In the genomic region with DNA sequence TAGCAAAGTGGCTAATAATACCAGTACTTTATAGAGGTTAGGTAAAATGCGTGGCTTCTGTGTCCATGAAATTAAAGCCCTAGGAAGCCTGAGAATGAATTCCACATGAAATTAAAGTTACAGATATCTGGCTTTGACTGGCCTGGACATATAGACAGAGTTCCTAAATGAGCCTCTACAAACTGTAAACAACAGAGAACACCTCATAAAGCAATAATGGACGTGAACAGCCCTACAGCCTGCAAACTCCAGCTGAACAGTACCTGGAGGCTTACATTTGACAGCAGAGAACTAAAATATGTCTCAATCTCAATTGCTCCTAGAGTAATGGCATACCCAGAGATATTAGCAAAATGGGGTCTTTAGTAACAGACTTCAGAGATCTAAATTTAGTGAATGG, we compare ENCODE assay signal across 1 cellular context.
TF ChIP-seq lines count a peak whose summit lies in the region.

No MANE protein-coding gene starts in this region.

TF ChIP-seq in K562, 482 proteins besides CTCF, POLR2A, EP300 and RAD21 (continued from another document):
- TF ChIP-seq, protein P1, sequence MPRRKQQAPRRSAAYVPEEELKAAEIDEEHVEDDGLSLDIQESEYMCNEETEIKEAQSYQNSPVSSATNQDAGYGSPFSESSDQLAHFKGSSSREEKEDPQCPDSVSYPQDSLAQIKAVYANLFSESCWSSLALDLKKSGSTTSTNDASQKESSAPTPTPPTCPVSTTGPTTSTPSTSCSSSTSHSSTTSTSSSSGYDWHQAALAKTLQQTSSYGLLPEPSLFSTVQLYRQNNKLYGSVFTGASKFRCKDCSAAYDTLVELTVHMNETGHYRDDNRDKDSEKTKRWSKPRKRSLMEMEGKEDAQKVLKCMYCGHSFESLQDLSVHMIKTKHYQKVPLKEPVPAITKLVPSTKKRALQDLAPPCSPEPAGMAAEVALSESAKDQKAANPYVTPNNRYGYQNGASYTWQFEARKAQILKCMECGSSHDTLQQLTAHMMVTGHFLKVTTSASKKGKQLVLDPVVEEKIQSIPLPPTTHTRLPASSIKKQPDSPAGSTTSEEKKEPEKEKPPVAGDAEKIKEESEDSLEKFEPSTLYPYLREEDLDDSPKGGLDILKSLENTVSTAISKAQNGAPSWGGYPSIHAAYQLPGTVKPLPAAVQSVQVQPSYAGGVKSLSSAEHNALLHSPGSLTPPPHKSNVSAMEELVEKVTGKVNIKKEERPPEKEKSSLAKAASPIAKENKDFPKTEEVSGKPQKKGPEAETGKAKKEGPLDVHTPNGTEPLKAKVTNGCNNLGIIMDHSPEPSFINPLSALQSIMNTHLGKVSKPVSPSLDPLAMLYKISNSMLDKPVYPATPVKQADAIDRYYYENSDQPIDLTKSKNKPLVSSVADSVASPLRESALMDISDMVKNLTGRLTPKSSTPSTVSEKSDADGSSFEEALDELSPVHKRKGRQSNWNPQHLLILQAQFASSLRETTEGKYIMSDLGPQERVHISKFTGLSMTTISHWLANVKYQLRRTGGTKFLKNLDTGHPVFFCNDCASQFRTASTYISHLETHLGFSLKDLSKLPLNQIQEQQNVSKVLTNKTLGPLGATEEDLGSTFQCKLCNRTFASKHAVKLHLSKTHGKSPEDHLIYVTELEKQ (CRISPR knock-in tag; IDR thresholded peaks at IDR 0.05): no peak
- TF ChIP-seq, protein P2, sequence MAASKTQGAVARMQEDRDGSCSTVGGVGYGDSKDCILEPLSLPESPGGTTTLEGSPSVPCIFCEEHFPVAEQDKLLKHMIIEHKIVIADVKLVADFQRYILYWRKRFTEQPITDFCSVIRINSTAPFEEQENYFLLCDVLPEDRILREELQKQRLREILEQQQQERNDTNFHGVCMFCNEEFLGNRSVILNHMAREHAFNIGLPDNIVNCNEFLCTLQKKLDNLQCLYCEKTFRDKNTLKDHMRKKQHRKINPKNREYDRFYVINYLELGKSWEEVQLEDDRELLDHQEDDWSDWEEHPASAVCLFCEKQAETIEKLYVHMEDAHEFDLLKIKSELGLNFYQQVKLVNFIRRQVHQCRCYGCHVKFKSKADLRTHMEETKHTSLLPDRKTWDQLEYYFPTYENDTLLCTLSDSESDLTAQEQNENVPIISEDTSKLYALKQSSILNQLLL (CRISPR knock-in tag; IDR thresholded peaks at IDR 0.05; ENCODE audit: borderline replicate concordance): no peak
- TF ChIP-seq JUN (IDR thresholded peaks at IDR 0.05; ENCODE audit: borderline replicate concordance, low read depth, low read length) (no peak), JUN (CRISPR knock-in tag; IDR thresholded peaks at IDR 0.05; ENCODE audit: borderline replicate concordance) (no peak), EZH2 (IDR thresholded peaks at IDR 0.05; ENCODE audit: borderline replicate concordance, low read depth, low read length) (no peak), ZNF644 (tag; IDR thresholded peaks at IDR 0.05; ENCODE audit: low read depth) (no peak), FOXP1 (CRISPR knock-in tag; IDR thresholded peaks at IDR 0.05) (no peak), ZNF717 (CRISPR knock-in tag; IDR thresholded peaks at IDR 0.05) (no peak), NR3C1 (CRISPR knock-in tag; IDR thresholded peaks at IDR 0.05) (no peak)
- TF ChIP-seq, protein P3, sequence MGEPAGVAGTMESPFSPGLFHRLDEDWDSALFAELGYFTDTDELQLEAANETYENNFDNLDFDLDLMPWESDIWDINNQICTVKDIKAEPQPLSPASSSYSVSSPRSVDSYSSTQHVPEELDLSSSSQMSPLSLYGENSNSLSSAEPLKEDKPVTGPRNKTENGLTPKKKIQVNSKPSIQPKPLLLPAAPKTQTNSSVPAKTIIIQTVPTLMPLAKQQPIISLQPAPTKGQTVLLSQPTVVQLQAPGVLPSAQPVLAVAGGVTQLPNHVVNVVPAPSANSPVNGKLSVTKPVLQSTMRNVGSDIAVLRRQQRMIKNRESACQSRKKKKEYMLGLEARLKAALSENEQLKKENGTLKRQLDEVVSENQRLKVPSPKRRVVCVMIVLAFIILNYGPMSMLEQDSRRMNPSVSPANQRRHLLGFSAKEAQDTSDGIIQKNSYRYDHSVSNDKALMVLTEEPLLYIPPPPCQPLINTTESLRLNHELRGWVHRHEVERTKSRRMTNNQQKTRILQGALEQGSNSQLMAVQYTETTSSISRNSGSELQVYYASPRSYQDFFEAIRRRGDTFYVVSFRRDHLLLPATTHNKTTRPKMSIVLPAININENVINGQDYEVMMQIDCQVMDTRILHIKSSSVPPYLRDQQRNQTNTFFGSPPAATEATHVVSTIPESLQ (CRISPR knock-in tag; IDR thresholded peaks at IDR 0.05): no peak
